Comparison of ENCODE assay signal across 1 cellular context in genomic region chr14:105292810-105293711, GRCh38.
TF ChIP-seq lines count a peak whose summit lies in the region.

No MANE protein-coding gene starts in this region.

TF ChIP-seq in H1, 55 proteins besides CTCF, POLR2A, EP300 and RAD21:
- TF ChIP-seq CHD1 (IDR thresholded peaks at IDR 0.05; ENCODE audit: low read depth, low read length) (no peak), TBP (IDR thresholded peaks at IDR 0.05; ENCODE audit: low read depth, low read length) (no peak), SAP30 (IDR thresholded peaks at IDR 0.05; ENCODE audit: insufficient read depth, insufficient replicate concordance, low read length) (no peak), SP1 (IDR thresholded peaks at IDR 0.05; ENCODE audit: low read depth, low read length) (no peak), ASH2L (IDR thresholded peaks at IDR 0.05; ENCODE audit: low read length) (no peak), KDM1A (IDR thresholded peaks at IDR 0.05; ENCODE audit: borderline replicate concordance, low read length) (no peak), FOSL1 (IDR thresholded peaks at IDR 0.05; ENCODE audit: insufficient read depth, low read depth, low read length) (no peak), HDAC6 (IDR thresholded peaks at IDR 0.05; ENCODE audit: low read depth, low read length) (no peak), SUZ12 (IDR thresholded peaks at IDR 0.05; ENCODE audit: low read length) (no peak), CTBP2 (IDR thresholded peaks at IDR 0.05; ENCODE audit: borderline replicate concordance, insufficient read depth, insufficient read length, low read length) (no peak), JUND (IDR thresholded peaks at IDR 0.05; ENCODE audit: low read length) (no peak), NANOG (IDR thresholded peaks at IDR 0.05; ENCODE audit: insufficient read depth, low read depth, low read length, poor library complexity, severe bottlenecking) (no peak), SP4 (IDR thresholded peaks at IDR 0.05; ENCODE audit: low read length) (no peak), RNF2 (IDR thresholded peaks at IDR 0.05; ENCODE audit: borderline replicate concordance, low read depth, low read length, missing control alignments, poor library complexity, severe bottlenecking) (no peak), PHF8 (conservative IDR thresholded peaks at IDR 0.05; ENCODE audit: low read depth, low read length) (no peak)
- TF ChIP-seq, protein P1, sequence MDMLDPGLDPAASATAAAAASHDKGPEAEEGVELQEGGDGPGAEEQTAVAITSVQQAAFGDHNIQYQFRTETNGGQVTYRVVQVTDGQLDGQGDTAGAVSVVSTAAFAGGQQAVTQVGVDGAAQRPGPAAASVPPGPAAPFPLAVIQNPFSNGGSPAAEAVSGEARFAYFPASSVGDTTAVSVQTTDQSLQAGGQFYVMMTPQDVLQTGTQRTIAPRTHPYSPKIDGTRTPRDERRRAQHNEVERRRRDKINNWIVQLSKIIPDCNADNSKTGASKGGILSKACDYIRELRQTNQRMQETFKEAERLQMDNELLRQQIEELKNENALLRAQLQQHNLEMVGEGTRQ (IDR thresholded peaks at IDR 0.05; ENCODE audit: low read length), result no peak
